In the genomic region with DNA sequence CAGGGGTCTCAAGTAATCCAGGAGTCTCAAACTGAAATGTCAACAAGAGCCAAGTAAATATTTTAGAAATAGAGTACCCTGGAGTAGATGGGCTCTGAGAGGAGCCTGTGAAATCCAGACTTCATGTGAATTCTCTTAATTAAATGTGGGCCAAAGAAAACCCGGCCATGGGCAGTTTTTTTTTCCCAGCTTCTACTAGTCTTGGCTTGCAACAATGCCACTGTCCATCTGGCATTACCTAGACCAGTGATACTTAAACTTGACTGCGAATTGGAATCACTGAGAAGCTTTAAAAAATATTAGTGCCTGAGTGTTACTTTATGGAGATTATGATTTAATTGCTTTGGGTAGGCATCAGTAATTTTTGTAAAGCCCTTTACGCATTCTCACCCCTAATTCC, we compare ENCODE assay signal across 31 cellular contexts.
"Had no signal": no experiment of that assay in that cellular context is flagged by ENCODE, and none has a peak within 500 bp of the region (broad histone marks: within the 10 kb centered on the region; RNA-seq: fewer than 3 reads in every experiment).

No MANE protein-coding gene starts in this region.

- DNase-seq: activated B cell treated with CpG ODN at 0.5 μM for 24 hours; activated CD4-positive, alpha-beta T cell treated with anti-CD3 and anti-CD28 coated beads for 48 hours; activated CD4-positive, alpha-beta T cell treated with anti-CD3 and anti-CD28 coated beads, Interleukin-2, amount 50 U/mL, for 1 hour; activated CD4-positive, alpha-beta T cell treated with anti-CD3 and anti-CD28 coated beads, Interleukin-2, amount 50 U/mL, for 48 hours; activated CD8-positive, alpha-beta memory T cell treated with anti-CD3 and anti-CD28 coated beads for 24 hours; activated CD8-positive, alpha-beta T cell treated with anti-CD3 and anti-CD28 coated beads for 36 hours; activated gamma-delta T cell; activated naive CD4-positive, alpha-beta T cell; activated naive CD4-positive, alpha-beta T cell treated with anti-CD3 and anti-CD28 coated beads, Interleukin-2, amount 10 ng/mL, durations not matched to agents 7 days and 5 days; activated naive CD8-positive, alpha-beta T cell treated with anti-CD3 and anti-CD28 coated beads, Interleukin-2, amount 10 ng/mL, durations not matched to agents 7 days and 5 days; activated T-cell treated with anti-CD3 and anti-CD28 coated beads, Interleukin-2, amount 50 U/mL, for 48 hours; central memory CD4-positive, alpha-beta T cell; cortex of kidney; dermis blood vessel endothelial cell; effector CD4-positive, alpha-beta T cell; effector memory CD8-positive, alpha-beta T cell; erythroblast; foreskin keratinocyte; gastrocnemius medialis; heart right ventricle; SW 1271; T-helper 1 cell; T-helper 2 cell had no signal

- H3K4me3 ChIP-seq: ascending aorta, breast epithelium, cardiac muscle cell, esophagus muscularis mucosa, gastrocnemius medialis, heart right ventricle had no signal

- H3K27ac ChIP-seq: ascending aorta, breast epithelium, cardiac muscle cell, esophagus muscularis mucosa, foreskin keratinocyte, gastrocnemius medialis, heart right ventricle, VCaP had no signal

- H3K36me3 ChIP-seq: breast epithelium had no signal

- H3K4me1 Mint-ChIP-seq: activated B cell treated with CpG ODN at 0.5 μM for 24 hours; activated naive CD4-positive, alpha-beta T cell treated with anti-CD3 and anti-CD28 coated beads, Interleukin-2, amount 10 ng/mL, durations not matched to agents 7 days and 5 days; activated naive CD8-positive, alpha-beta T cell treated with anti-CD3 and anti-CD28 coated beads, Interleukin-2, amount 10 ng/mL, durations not matched to agents 7 days and 5 days had no signal

- H3K9me3 Mint-ChIP-seq: activated B cell treated with CpG ODN at 0.5 μM for 24 hours; activated CD8-positive, alpha-beta T cell treated with anti-CD3 and anti-CD28 coated beads for 36 hours; activated naive CD4-positive, alpha-beta T cell treated with anti-CD3 and anti-CD28 coated beads, Interleukin-2, amount 10 ng/mL, durations not matched to agents 7 days and 5 days; activated naive CD4-positive, alpha-beta T cell treated with anti-CD3 and anti-CD28 coated beads, Interleukin-2, amount 50 U/mL, for 72 hours; activated naive CD8-positive, alpha-beta T cell treated with anti-CD3 and anti-CD28 coated beads, Interleukin-2, amount 10 ng/mL, durations not matched to agents 7 days and 5 days; brain; effector memory CD8-positive, alpha-beta T cell had no signal

- H3K4me1 ChIP-seq: ascending aorta, breast epithelium, esophagus muscularis mucosa, foreskin keratinocyte, gastrocnemius medialis had no signal

- H3K27me3 Mint-ChIP-seq: activated B cell treated with CpG ODN at 0.5 μM for 24 hours; activated CD8-positive, alpha-beta T cell treated with anti-CD3 and anti-CD28 coated beads for 36 hours; activated naive CD4-positive, alpha-beta T cell treated with anti-CD3 and anti-CD28 coated beads, Interleukin-2, amount 10 ng/mL, durations not matched to agents 7 days and 5 days; activated naive CD8-positive, alpha-beta T cell treated with anti-CD3 and anti-CD28 coated beads, Interleukin-2, amount 10 ng/mL, durations not matched to agents 7 days and 5 days; brain; effector memory CD8-positive, alpha-beta T cell had no signal

- ATAC-seq: activated CD4-positive, CD25-positive, alpha-beta regulatory T cell treated with anti-CD3 and anti-CD28 coated beads, Interleukin-2, amount 50 U/mL, for 24 hours; activated CD8-positive, alpha-beta T cell treated with anti-CD3 and anti-CD28 coated beads for 36 hours; activated naive CD4-positive, alpha-beta T cell treated with anti-CD3 and anti-CD28 coated beads, Interleukin-2, amount 50 U/mL, for 72 hours; effector memory CD8-positive, alpha-beta T cell; foreskin keratinocyte; gastrocnemius medialis; heart right ventricle had no signal

- H3K9me3 ChIP-seq: ascending aorta, breast epithelium, esophagus muscularis mucosa, gastrocnemius medialis, heart right ventricle had no signal

- H3K27me3 ChIP-seq: ascending aorta, breast epithelium, cardiac muscle cell, esophagus muscularis mucosa, foreskin keratinocyte, gastrocnemius medialis, heart right ventricle had no signal

- H3K4me3 Mint-ChIP-seq: activated B cell treated with CpG ODN at 0.5 μM for 24 hours; activated CD8-positive, alpha-beta T cell treated with anti-CD3 and anti-CD28 coated beads for 36 hours; activated naive CD4-positive, alpha-beta T cell treated with anti-CD3 and anti-CD28 coated beads, Interleukin-2, amount 10 ng/mL, durations not matched to agents 7 days and 5 days; activated naive CD8-positive, alpha-beta T cell treated with anti-CD3 and anti-CD28 coated beads, Interleukin-2, amount 10 ng/mL, durations not matched to agents 7 days and 5 days; brain; effector memory CD8-positive, alpha-beta T cell had no signal

- H3K27ac Mint-ChIP-seq: activated B cell treated with CpG ODN at 0.5 μM for 24 hours; activated CD8-positive, alpha-beta T cell treated with anti-CD3 and anti-CD28 coated beads for 36 hours; activated naive CD4-positive, alpha-beta T cell treated with anti-CD3 and anti-CD28 coated beads, Interleukin-2, amount 10 ng/mL, durations not matched to agents 7 days and 5 days; activated naive CD4-positive, alpha-beta T cell treated with anti-CD3 and anti-CD28 coated beads, Interleukin-2, amount 50 U/mL, for 72 hours; activated naive CD8-positive, alpha-beta T cell treated with anti-CD3 and anti-CD28 coated beads, Interleukin-2, amount 10 ng/mL, durations not matched to agents 7 days and 5 days had no signal
